ENCODE assay signal across 10 cellular contexts in the genomic region with DNA sequence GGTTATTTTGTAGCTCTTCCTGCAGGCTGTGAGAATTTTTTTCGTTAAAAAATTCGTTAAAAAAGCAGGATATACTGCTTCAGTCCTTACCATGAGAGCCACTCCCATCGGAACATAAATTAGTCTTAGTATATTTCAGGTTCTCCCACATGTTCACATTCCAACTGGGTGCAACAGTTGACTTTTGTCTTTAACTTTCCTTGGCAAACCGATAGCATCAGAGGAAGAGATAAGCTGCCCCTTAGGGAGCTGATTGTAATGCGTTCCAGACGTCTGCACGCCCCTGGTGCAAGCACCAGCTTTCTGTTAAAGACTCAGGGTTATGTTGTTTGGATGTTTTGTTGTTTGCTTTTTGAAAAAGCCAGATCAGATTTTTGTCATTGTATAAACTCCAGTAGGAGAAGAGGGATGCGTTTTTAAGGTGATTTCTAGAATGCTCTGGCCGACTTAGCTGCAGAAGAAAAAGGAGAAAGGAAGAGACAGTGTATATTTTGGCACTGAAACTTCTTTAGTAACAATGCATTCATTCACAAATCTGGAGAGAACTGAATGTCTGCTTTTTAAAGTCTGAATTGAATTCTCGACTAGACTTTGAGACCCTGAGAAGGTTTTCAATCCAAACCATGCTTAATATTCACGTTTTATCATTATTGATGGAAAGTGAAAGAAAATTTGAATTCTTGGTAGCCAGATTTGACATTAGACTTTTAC.
A peak's percentile ranks its signal among the peaks of the same experiment; 100 is the strongest.
DNase-seq lines count a peak whose midpoint lies in the region; ATAC-seq and TF ChIP-seq lines count a peak whose summit lies in the region.
"Had no signal": no experiment of that assay in that cellular context is flagged by ENCODE, and none has a peak within 500 bp of the region (broad histone marks: within the 10 kb centered on the region; RNA-seq: fewer than 3 reads in every experiment).

No MANE protein-coding gene starts in this region.

- H3K27ac ChIP-seq in CD8-positive, alpha-beta memory T cell (ENCODE audit: low read depth, low read length): no peak overlapping the region

- peak overlapping the region; percentile 34 for H3K4me3 Mint-ChIP-seq in glutamatergic neuron (ENCODE audit: unreplicated experiment)
- H3K4me3 Mint-ChIP-seq in CD8-positive, alpha-beta memory T cell: no peak overlapping the region

- CTCF ChIA-PET in CD8-positive, alpha-beta memory T cell (lab: Charles Lee): no interaction called here

- no peaks in the 10 kb centered on the region for H3K27me3 ChIP-seq in CD8-positive, alpha-beta memory T cell (ENCODE audit: insufficient read depth, low read length, poor library complexity, severe bottlenecking)

- H3K9me3 ChIP-seq in CD8-positive, alpha-beta memory T cell (ENCODE audit: low read length): no peaks in the 10 kb centered on the region

- no peaks in the 10 kb centered on the region for H3K9me3 Mint-ChIP-seq in glutamatergic neuron (ENCODE audit: unreplicated experiment)
- no peaks in the 10 kb centered on the region for H3K9me3 Mint-ChIP-seq in CD8-positive, alpha-beta memory T cell

- POLR2A ChIA-PET in CD8-positive, alpha-beta memory T cell (lab: Charles Lee): no interaction called here

- no peaks in the 10 kb centered on the region for H3K4me1 ChIP-seq in CD8-positive, alpha-beta memory T cell (ENCODE audit: insufficient read depth, low read length)

- DNase-seq in EH (ENCODE audit: low read depth) (peak; percentile 43), glutamatergic neuron (no peak), retina (peak; percentile 32), NCI-H1417 treated with DMSO at 0.1 percent for 48 hours (lab: John Stamatoyannopoulos, UW) (no peak)
- no peak for DNase-seq in CD8-positive, alpha-beta memory T cell
- DNase-seq: GF-D8; stimulated activated naive CD8-positive, alpha-beta T cell treated with anti-CD3 and anti-CD28 coated beads, Interleukin-15, Interleukin-2, amounts not matched to agents 100 U/mL and 50 U/mL, for 24 hours had no signal

- no peaks in the 10 kb centered on the region for H3K36me3 Mint-ChIP-seq in glutamatergic neuron (ENCODE audit: unreplicated experiment)
- no peaks in the 10 kb centered on the region for H3K36me3 Mint-ChIP-seq in CD8-positive, alpha-beta memory T cell

- ATAC-seq in SK-N-SH treated with all-trans-retinoic acid at 6 μM for 48 hours (peak; percentile 74), GM18502 (IDR thresholded peaks at IDR 0.05; ENCODE audit: poor library complexity, unreplicated experiment) (no peak), GM18907 (IDR thresholded peaks at IDR 0.05; ENCODE audit: unreplicated experiment) (no peak)
- ATAC-seq: stimulated activated naive CD8-positive, alpha-beta T cell treated with anti-CD3 and anti-CD28 coated beads, Interleukin-15, Interleukin-2, amounts not matched to agents 100 U/mL and 50 U/mL, for 24 hours had no signal

- no peaks in the 10 kb centered on the region for H3K27me3 Mint-ChIP-seq in glutamatergic neuron (ENCODE audit: unreplicated experiment)
- peaks cover 7 to 19% of the 10 kb centered on the region in 2 donors for H3K27me3 Mint-ChIP-seq in CD8-positive, alpha-beta memory T cell

- H3K27ac Mint-ChIP-seq in glutamatergic neuron (ENCODE audit: unreplicated experiment): no peak overlapping the region
- H3K27ac Mint-ChIP-seq in CD8-positive, alpha-beta memory T cell: no peak overlapping the region

- no peak for TF ChIP-seq CTCF in glutamatergic neuron (IDR thresholded peaks at IDR 0.05; ENCODE audit: partially characterized antibody, unreplicated experiment)

- H3K4me1 Mint-ChIP-seq in glutamatergic neuron (ENCODE audit: low read depth, unreplicated experiment): peaks cover 33% of the 10 kb centered on the region
- peaks cover 4 to 9% (median 5%) of the 10 kb centered on the region in 3 donors for H3K4me1 Mint-ChIP-seq in CD8-positive, alpha-beta memory T cell

- no peak overlapping the region for H3K4me3 ChIP-seq in CD8-positive, alpha-beta memory T cell (ENCODE audit: low read length)

- no peaks in the 10 kb centered on the region for H3K36me3 ChIP-seq in CD8-positive, alpha-beta memory T cell (ENCODE audit: insufficient read depth, low read length)

TF ChIP-seq in SK-N-SH treated with all-trans-retinoic acid at 6 μM for 48 hours, 23 proteins besides CTCF, POLR2A, EP300 and RAD21:
- peak; percentile 38 for TF ChIP-seq ISL1 (CRISPR knock-in tag; IDR thresholded peaks at IDR 0.05)
- TF ChIP-seq ZNF8 (CRISPR knock-in tag; IDR thresholded peaks at IDR 0.05): no peak
- TF ChIP-seq TCF4 (CRISPR knock-in tag; IDR thresholded peaks at IDR 0.05; ENCODE audit: borderline replicate concordance): peak; percentile 45; the same call in 1 of the 2 replicates
- TF ChIP-seq, protein P1, sequence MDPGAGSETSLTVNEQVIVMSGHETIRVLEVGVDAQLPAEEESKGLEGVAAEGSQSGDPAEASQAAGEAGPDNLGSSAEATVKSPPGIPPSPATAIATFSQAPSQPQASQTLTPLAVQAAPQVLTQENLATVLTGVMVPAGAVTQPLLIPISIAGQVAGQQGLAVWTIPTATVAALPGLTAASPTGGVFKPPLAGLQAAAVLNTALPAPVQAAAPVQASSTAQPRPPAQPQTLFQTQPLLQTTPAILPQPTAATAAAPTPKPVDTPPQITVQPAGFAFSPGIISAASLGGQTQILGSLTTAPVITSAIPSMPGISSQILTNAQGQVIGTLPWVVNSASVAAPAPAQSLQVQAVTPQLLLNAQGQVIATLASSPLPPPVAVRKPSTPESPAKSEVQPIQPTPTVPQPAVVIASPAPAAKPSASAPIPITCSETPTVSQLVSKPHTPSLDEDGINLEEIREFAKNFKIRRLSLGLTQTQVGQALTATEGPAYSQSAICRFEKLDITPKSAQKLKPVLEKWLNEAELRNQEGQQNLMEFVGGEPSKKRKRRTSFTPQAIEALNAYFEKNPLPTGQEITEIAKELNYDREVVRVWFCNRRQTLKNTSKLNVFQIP (CRISPR knock-in tag; IDR thresholded peaks at IDR 0.05; ENCODE audit: borderline replicate concordance, low read depth): no peak
- TF ChIP-seq, protein P2, sequence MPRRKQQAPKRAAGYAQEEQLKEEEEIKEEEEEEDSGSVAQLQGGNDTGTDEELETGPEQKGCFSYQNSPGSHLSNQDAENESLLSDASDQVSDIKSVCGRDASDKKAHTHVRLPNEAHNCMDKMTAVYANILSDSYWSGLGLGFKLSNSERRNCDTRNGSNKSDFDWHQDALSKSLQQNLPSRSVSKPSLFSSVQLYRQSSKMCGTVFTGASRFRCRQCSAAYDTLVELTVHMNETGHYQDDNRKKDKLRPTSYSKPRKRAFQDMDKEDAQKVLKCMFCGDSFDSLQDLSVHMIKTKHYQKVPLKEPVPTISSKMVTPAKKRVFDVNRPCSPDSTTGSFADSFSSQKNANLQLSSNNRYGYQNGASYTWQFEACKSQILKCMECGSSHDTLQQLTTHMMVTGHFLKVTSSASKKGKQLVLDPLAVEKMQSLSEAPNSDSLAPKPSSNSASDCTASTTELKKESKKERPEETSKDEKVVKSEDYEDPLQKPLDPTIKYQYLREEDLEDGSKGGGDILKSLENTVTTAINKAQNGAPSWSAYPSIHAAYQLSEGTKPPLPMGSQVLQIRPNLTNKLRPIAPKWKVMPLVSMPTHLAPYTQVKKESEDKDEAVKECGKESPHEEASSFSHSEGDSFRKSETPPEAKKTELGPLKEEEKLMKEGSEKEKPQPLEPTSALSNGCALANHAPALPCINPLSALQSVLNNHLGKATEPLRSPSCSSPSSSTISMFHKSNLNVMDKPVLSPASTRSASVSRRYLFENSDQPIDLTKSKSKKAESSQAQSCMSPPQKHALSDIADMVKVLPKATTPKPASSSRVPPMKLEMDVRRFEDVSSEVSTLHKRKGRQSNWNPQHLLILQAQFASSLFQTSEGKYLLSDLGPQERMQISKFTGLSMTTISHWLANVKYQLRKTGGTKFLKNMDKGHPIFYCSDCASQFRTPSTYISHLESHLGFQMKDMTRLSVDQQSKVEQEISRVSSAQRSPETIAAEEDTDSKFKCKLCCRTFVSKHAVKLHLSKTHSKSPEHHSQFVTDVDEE (CRISPR knock-in tag; IDR thresholded peaks at IDR 0.05): 0 out of 2 replicates have a peak, but pooled peaks have one; percentile 25
- 0 out of 2 replicates have a peak, but pooled peaks have one; percentile 28 for TF ChIP-seq ZFP3 (CRISPR knock-in tag; IDR thresholded peaks at IDR 0.05)
- no peak for TF ChIP-seq CSDC2 (CRISPR knock-in tag; IDR thresholded peaks at IDR 0.05)

Comparison
In these comparisons a context has a peak if more than half of its experiments do, and no peak if none do; other contexts are left out.
1. DNase-seq: peak in EH (single experiment) and retina (single experiment); none in glutamatergic neuron (single experiment), CD8-positive, alpha-beta memory T cell (0 of 5) and NCI-H1417 treated with DMSO at 0.1 percent for 48 hours (single experiment).